In the genomic region with DNA sequence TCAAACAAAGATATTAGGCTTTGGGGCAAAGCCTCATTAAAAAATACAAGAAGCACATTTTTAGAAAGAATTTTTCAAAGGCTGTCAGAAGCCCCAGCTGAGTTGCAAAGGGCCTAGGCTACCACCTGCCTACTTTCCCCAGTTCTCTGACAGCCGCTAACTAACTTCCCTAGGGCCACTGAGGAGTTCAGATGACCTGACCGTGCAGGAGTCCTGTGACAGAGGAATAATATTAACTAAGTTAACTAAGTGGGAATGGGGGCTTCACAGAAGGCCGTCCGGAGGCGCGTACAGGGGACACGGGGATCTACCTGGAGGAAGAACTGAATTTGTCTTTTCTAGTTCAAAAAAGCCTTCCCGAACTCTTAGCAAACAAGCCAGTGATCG, we compare ENCODE assay signal across 1 cellular context.
TF ChIP-seq lines count a peak whose summit lies in the region.

No MANE protein-coding gene starts in this region.

TF ChIP-seq in H1, 55 proteins besides CTCF, POLR2A, EP300 and RAD21:
- TF ChIP-seq EGR1 (IDR thresholded peaks at IDR 0.05; ENCODE audit: borderline replicate concordance, low read depth, low read length), result no peak
